In genomic region chr5:38404667-38405276, GRCh38 we compare ENCODE assay signal across 10 cellular contexts.
DNase-seq lines count a peak whose midpoint lies in the region; ATAC-seq and TF ChIP-seq lines count a peak whose summit lies in the region.
"Had no signal": no experiment of that assay in that cellular context is flagged by ENCODE, and none has a peak within 500 bp of the region (broad histone marks: within the 10 kb centered on the region; RNA-seq: fewer than 3 reads in every experiment).

No MANE protein-coding gene starts in this region.

- H3K4me1 Mint-ChIP-seq in Caco-2 (ENCODE audit: low read depth, unreplicated experiment) (no peaks in the 10 kb centered on the region), H9 (peaks cover 7 to 8% of the 10 kb centered on the region in 2 experiments)
- H3K4me1 Mint-ChIP-seq: naive B cell had no signal

- no peak overlapping the region for H4K5ac ChIP-seq in H9 (ENCODE audit: insufficient read length, low read depth, low read length)

- H3K4ac ChIP-seq in H9 (ENCODE audit: low read depth, low read length): no peak overlapping the region

- H3K9me3 ChIP-seq in Caco-2 (no peaks in the 10 kb centered on the region), H9 (ENCODE audit: control insufficient read depth, low read depth, low read length) (no peaks in the 10 kb centered on the region)

- no peak overlapping the region for H4K91ac ChIP-seq in H9 (ENCODE audit: insufficient read length, low read depth, low read length)

- H3K9ac ChIP-seq in H9 (ENCODE audit: extremely low read depth, insufficient read length, low read length): no peak overlapping the region

- no CpG with 5 or more reads among the region's 4 CpGs for WGBS in H9 (ENCODE audit: extremely low coverage, insufficient read length, low lambda C conversion rate)

- H3K27ac Mint-ChIP-seq in Caco-2 (ENCODE audit: unreplicated experiment) (no peak overlapping the region), H9 (no peak overlapping the region)
- H3K27ac Mint-ChIP-seq: naive B cell had no signal

- BruUV-seq in Caco-2 (replicated peaks; lab: Mats Ljungman, UMichigan): no TSS peak

- H3K27me3 ChIP-seq in Caco-2 (replicated peaks; ENCODE audit: control insufficient read depth, insufficient read depth, low read length) (peaks cover 1% of the 10 kb centered on the region; the same call in 1 of the 2 replicates), H9 (ENCODE audit: insufficient read depth, low read length) (no peaks in the 10 kb centered on the region; the same call in 1 of the 2 replicates), kidney epithelial cell (ENCODE audit: control insufficient read depth, insufficient read depth, low read length) (peaks cover 3% of the 10 kb centered on the region)

- no peak overlapping the region for H2BK12ac ChIP-seq in H9 (ENCODE audit: insufficient read length, low read depth, low read length)

- no peak overlapping the region for H3K4me2 ChIP-seq in H9 (ENCODE audit: insufficient read depth, insufficient read length, low read length)

- H3K18ac ChIP-seq in H9 (ENCODE audit: insufficient read length, low read depth, low read length): no peak overlapping the region

- H3K4me1 ChIP-seq in Caco-2: no peaks in the 10 kb centered on the region
- no peaks in the 10 kb centered on the region for H3K4me1 ChIP-seq in H9 (ENCODE audit: insufficient read depth, low read length)

- H3K27ac ChIP-seq in H9 (ENCODE audit: insufficient read length, low read depth, low read length): no peak overlapping the region
- no peak overlapping the region for H3K27ac ChIP-seq in VCaP
- no peak overlapping the region for H3K27ac ChIP-seq in substantia nigra (ENCODE audit: low read depth, low read length, poor library complexity, severe bottlenecking)
- H3K27ac ChIP-seq: SK-N-MC had no signal

- TF ChIP-seq CTCF in Caco-2 (IDR thresholded peaks at IDR 0.05; ENCODE audit: insufficient read depth in 1 of 2, low read depth in 1 of 2, low read length in 1 of 2, severe bottlenecking in 1 of 2, unreplicated experiment in 1 of 2) (peak; percentile 52 to 68), H9 (conservative IDR thresholded peaks at IDR 0.05) (peak; percentile 78), VCaP (conservative IDR thresholded peaks at IDR 0.05) (peak; percentile 90), kidney epithelial cell (IDR thresholded peaks at IDR 0.05; ENCODE audit: insufficient read depth, low read length, poor library complexity, severe bottlenecking) (peak; percentile 44)

- no peak overlapping the region for H2BK20ac ChIP-seq in H9 (ENCODE audit: low read depth, low read length, poor library complexity, severe bottlenecking)

- intact Hi-C loops in Caco-2 (cut with micrococcal nuclease; ENCODE audit: unreplicated experiment): loop anchor here (1.0 kb wide), 2 partner anchors 21 to 195 kb away; no protein-coding TSS in a partner anchor

- no peaks in the 10 kb centered on the region for H4K20me1 ChIP-seq in H9 (ENCODE audit: control insufficient read depth, insufficient read depth, insufficient read length)

- H3K36me3 Mint-ChIP-seq in Caco-2 (ENCODE audit: insufficient read depth, unreplicated experiment): no peaks in the 10 kb centered on the region
- H3K36me3 Mint-ChIP-seq in H9 (ENCODE audit: insufficient read depth in 1 of 3, low read depth in 3 of 3): no peaks in the 10 kb centered on the region
- H3K36me3 Mint-ChIP-seq: naive B cell had no signal

- no peaks in the 10 kb centered on the region for H3K23me2 ChIP-seq in H9 (ENCODE audit: insufficient read length, low read depth, low read length, poor library complexity, severe bottlenecking)

- no peak overlapping the region for H3T11ph ChIP-seq in H9 (ENCODE audit: low read length)

- H3K23ac ChIP-seq in H9 (ENCODE audit: insufficient read length, low read depth, low read length): no peak overlapping the region

- H3K56ac ChIP-seq in H9 (ENCODE audit: insufficient read length, low read depth, low read length): no peak overlapping the region

- H3K4me3 ChIP-seq in Caco-2 (ENCODE audit: low read depth, low read length) (no peak overlapping the region), kidney epithelial cell (ENCODE audit: low read depth, low read length) (no peak overlapping the region)
- H3K4me3 ChIP-seq: SK-N-MC had no signal

- H3K27me3 Mint-ChIP-seq in Caco-2 (ENCODE audit: insufficient read depth, unreplicated experiment) (peaks cover 43% of the 10 kb centered on the region), H9 (ENCODE audit: low read depth) (peaks cover 1% of the 10 kb centered on the region)

- H3K36me3 ChIP-seq in Caco-2 (ENCODE audit: control insufficient read depth, insufficient read depth, low read length) (no peaks in the 10 kb centered on the region), kidney epithelial cell (ENCODE audit: control insufficient read depth, insufficient read depth, low read length) (no peaks in the 10 kb centered on the region)

- CTCF ChIA-PET in Caco-2 (lab: Charles Lee): no interaction called here

- no peak for ATAC-seq in HG02678 (IDR thresholded peaks at IDR 0.05; ENCODE audit: unreplicated experiment)

- H2AK5ac ChIP-seq in H9 (ENCODE audit: insufficient read length, low read length): no peak overlapping the region

- no peak overlapping the region for H2AFZ ChIP-seq in H9 (ENCODE audit: low read length)

- H4K8ac ChIP-seq in H9 (replicated peaks; ENCODE audit: insufficient read length, low read depth, low read length): no peak overlapping the region

- POLR2A ChIA-PET in Caco-2 (lab: Charles Lee): no interaction called here

- no peak overlapping the region for H2BK120ac ChIP-seq in H9 (ENCODE audit: low read depth, low read length, poor library complexity, severe bottlenecking)

- no peaks in the 10 kb centered on the region for H3K79me2 ChIP-seq in H9 (ENCODE audit: insufficient read depth, low read length)

- H3K4me3 Mint-ChIP-seq in Caco-2 (ENCODE audit: unreplicated experiment): no peak overlapping the region
- H3K4me3 Mint-ChIP-seq in H9: no peak overlapping the region
- H3K4me3 Mint-ChIP-seq: naive B cell had no signal

- H3K14ac ChIP-seq in H9 (ENCODE audit: insufficient read depth, low read length): no peak overlapping the region

- DNase-seq in Caco-2 (peak; percentile 46), H9 (peak; percentile 69), kidney epithelial cell (ENCODE audit: low read depth) (no peak), substantia nigra (lab: John Stamatoyannopoulos, UW) (no peak), HuH-7.5 (ENCODE audit: low spot score) (no peak), AG08395 (ENCODE audit: low spot score) (no peak)
- DNase-seq: naive B cell had no signal

- H3K79me1 ChIP-seq in H9 (ENCODE audit: insufficient read depth, low read depth, low read length, poor library complexity, severe bottlenecking): no peaks in the 10 kb centered on the region

- H2BK5ac ChIP-seq in H9 (ENCODE audit: insufficient read length, low read length): no peak overlapping the region

- H2BK15ac ChIP-seq in H9 (ENCODE audit: low read depth, low read length): no peak overlapping the region

- H3K9me3 Mint-ChIP-seq in Caco-2 (ENCODE audit: unreplicated experiment) (no peaks in the 10 kb centered on the region), H9 (no peaks in the 10 kb centered on the region)

Comparison
In these comparisons a context has a peak if more than half of its experiments do, and no peak if none do; other contexts are left out.
1. DNase-seq: peak in Caco-2 (2 of 2) and H9 (single experiment); none in kidney epithelial cell (single experiment), substantia nigra (0 of 49), HuH-7.5 (single experiment) and AG08395 (single experiment).
2. Peak in every context shown above with its lines, with median percentiles within 50 percentile points of each other: CTCF ChIP-seq.